8 cellular contexts compared by ENCODE assay signal in genomic region chr2:101151859-101152194, GRCh38. TPM values are rescaled to one million over a fixed set of nuclear protein-coding genes. Genes with fewer than 3 reads are reported as not detected.
A peak's percentile ranks its signal among the peaks of the same experiment; 100 is the strongest.
DNase-seq lines count a peak whose midpoint lies in the region; ATAC-seq and TF ChIP-seq lines count a peak whose summit lies in the region.

No MANE protein-coding gene starts in this region.

- H3K36me3 Mint-ChIP-seq in T-helper 2 cell treated with Interferon-gamma antibody and Interleukin-4, amounts not matched to agents 5 μg/mL and 100 μg/mL, for 36 hours (ENCODE audit: low read depth), result no peaks in the 10 kb centered on the region
- H3K36me3 Mint-ChIP-seq in activated naive CD8-positive, alpha-beta T cell treated with anti-CD3 and anti-CD28 coated beads, Interleukin-2, amount 50 U/mL, for 24 hours (ENCODE audit: low read depth), result no peaks in the 10 kb centered on the region

- H3K27me3 ChIP-seq in stomach, result no peaks in the 10 kb centered on the region

- no peak for TF ChIP-seq POLR2A in stomach (IDR thresholded peaks at IDR 0.05)

- intact Hi-C loops in stomach (cut with DNase I; ENCODE audit: low total_unique reads), result loop anchor here (5.0 kb wide), 1 partner anchor 115 kb away; no protein-coding TSS in a partner anchor

- peaks cover 67% of the 10 kb centered on the region for H3K27me3 Mint-ChIP-seq in T-helper 2 cell treated with Interferon-gamma antibody and Interleukin-4, amounts not matched to agents 5 μg/mL and 100 μg/mL, for 36 hours (ENCODE audit: low read depth)
- H3K27me3 Mint-ChIP-seq in activated naive CD8-positive, alpha-beta T cell treated with anti-CD3 and anti-CD28 coated beads, Interleukin-2, amount 50 U/mL, for 24 hours, result peaks cover 29% of the 10 kb centered on the region

- H3K4me3 Mint-ChIP-seq in T-helper 2 cell treated with Interferon-gamma antibody and Interleukin-4, amounts not matched to agents 5 μg/mL and 100 μg/mL, for 36 hours, result peak overlapping the region; percentile 75
- peak overlapping the region; percentile 71 for H3K4me3 Mint-ChIP-seq in activated naive CD8-positive, alpha-beta T cell treated with anti-CD3 and anti-CD28 coated beads, Interleukin-2, amount 50 U/mL, for 24 hours

- no peak for ATAC-seq in activated naive CD8-positive, alpha-beta T cell treated with anti-CD3 and anti-CD28 coated beads, Interleukin-2, amount 50 U/mL, for 24 hours

- H3K9me3 Mint-ChIP-seq in T-helper 2 cell treated with Interferon-gamma antibody and Interleukin-4, amounts not matched to agents 5 μg/mL and 100 μg/mL, for 36 hours, result no peaks in the 10 kb centered on the region
- no peaks in the 10 kb centered on the region for H3K9me3 Mint-ChIP-seq in activated naive CD8-positive, alpha-beta T cell treated with anti-CD3 and anti-CD28 coated beads, Interleukin-2, amount 50 U/mL, for 24 hours

- peak overlapping the region; percentile 81 to 92 (median 85) for H3K27ac ChIP-seq in stomach

- H3K4me1 Mint-ChIP-seq in T-helper 2 cell treated with Interferon-gamma antibody and Interleukin-4, amounts not matched to agents 5 μg/mL and 100 μg/mL, for 36 hours (ENCODE audit: low read depth), result peaks cover 12% of the 10 kb centered on the region
- peaks cover 20% of the 10 kb centered on the region for H3K4me1 Mint-ChIP-seq in activated naive CD8-positive, alpha-beta T cell treated with anti-CD3 and anti-CD28 coated beads, Interleukin-2, amount 50 U/mL, for 24 hours

- TF ChIP-seq EP300 in stomach (IDR thresholded peaks at IDR 0.05), result no peak

- no peaks in the 10 kb centered on the region for H3K36me3 ChIP-seq in stomach

- peaks cover 38 to 62% (median 49%) of the 10 kb centered on the region in 4 donors for H3K4me1 ChIP-seq in stomach

- no peak overlapping the region for H3K27ac Mint-ChIP-seq in T-helper 2 cell treated with Interferon-gamma antibody and Interleukin-4, amounts not matched to agents 5 μg/mL and 100 μg/mL, for 36 hours
- no peak overlapping the region for H3K27ac Mint-ChIP-seq in activated naive CD8-positive, alpha-beta T cell treated with anti-CD3 and anti-CD28 coated beads, Interleukin-2, amount 50 U/mL, for 24 hours

- 3 to 6% (median 4%) methylated on average over 14 of the region's 14 CpGs for WGBS in stomach, 5 donors

- peak in 1 of 7 experiments; percentile 6 for TF ChIP-seq CTCF in stomach (IDR thresholded peaks at IDR 0.05)

- DNase-seq in T-helper 2 cell treated with Interferon-gamma antibody and Interleukin-4, amounts not matched to agents 5 μg/mL and 100 μg/mL, for 36 hours (ENCODE audit: low spot score), result no peak
- DNase-seq in T-helper 2 cell (no peak), iris pigment epithelial cell (ENCODE audit: low read depth) (peak; percentile 4), stomach (no peak), SHP77 (lab: John Stamatoyannopoulos, UW) (no peak), epidermal melanocyte (ENCODE audit: insufficient read length, low spot score) (no peak), activated gamma-delta T cell (lab: John Stamatoyannopoulos, UW) (no peak)
- peak; percentile 7 for DNase-seq in activated naive CD8-positive, alpha-beta T cell treated with anti-CD3 and anti-CD28 coated beads, Interleukin-2, amount 50 U/mL, for 24 hours

- peak overlapping the region; percentile 75 to 97 (median 80) for H3K4me3 ChIP-seq in stomach

- no peaks in the 10 kb centered on the region for H3K9me3 ChIP-seq in stomach

RNA-seq across cellular contexts. Expression of gene TBC1D8, which starts 0.6 kb away (rescaled TPM):
- 100 to 1,000 TPM in 3 of 5 donors, 10 to 100 TPM in 2; 74.2 to 179 (median 120) TPM for total RNA-seq in stomach
- polyA plus RNA-seq in stomach, result 10 to 100 TPM in 2 of 3 donors, 1 to 10 TPM in 1; 9.9 to 22.0 (median 13.0) TPM

Comparison
In these comparisons a context has a peak if more than half of its experiments do, and no peak if none do; other contexts are left out.
1. DNase-seq: peak in activated naive CD8-positive, alpha-beta T cell treated with anti-CD3 and anti-CD28 coated beads, Interleukin-2, amount 50 U/mL, for 24 hours (single experiment) and iris pigment epithelial cell (single experiment); none in T-helper 2 cell treated with Interferon-gamma antibody and Interleukin-4, amounts not matched to agents 5 μg/mL and 100 μg/mL, for 36 hours (single experiment), T-helper 2 cell (0 of 5), stomach (single experiment), SHP77 (0 of 2), epidermal melanocyte (single experiment) and activated gamma-delta T cell (single experiment).